19 cellular contexts compared by ENCODE assay signal in the genomic region with DNA sequence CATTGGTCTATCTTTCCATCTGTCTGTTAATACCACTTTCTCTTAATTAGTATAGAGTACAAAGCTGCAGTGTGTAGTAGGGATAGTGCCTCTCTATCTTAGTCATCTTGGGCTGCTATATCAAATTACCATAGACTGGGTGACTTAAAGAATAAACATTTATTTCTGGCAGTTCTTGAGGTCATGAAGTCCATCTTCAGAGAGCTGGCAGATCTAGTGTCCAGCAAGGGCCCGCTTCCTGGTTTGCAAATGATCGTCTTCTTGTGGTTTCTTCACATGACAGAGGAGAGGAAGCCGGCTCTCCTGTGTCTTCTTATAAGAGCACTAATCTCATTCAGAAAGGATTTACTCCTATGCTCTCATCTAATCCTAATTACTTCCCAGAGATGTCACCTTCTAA. TPM values are rescaled to one million over a fixed set of nuclear protein-coding genes. Genes with fewer than 3 reads are reported as not detected.
DNase-seq lines count a peak whose midpoint lies in the region; ATAC-seq and TF ChIP-seq lines count a peak whose summit lies in the region.
"Had no signal": no experiment of that assay in that cellular context is flagged by ENCODE, and none has a peak within 500 bp of the region (broad histone marks: within the 10 kb centered on the region; RNA-seq: fewer than 3 reads in every experiment).

No MANE protein-coding gene starts in this region.

- POLR2A ChIA-PET in CD4-positive, alpha-beta memory T cell (lab: Charles Lee; ENCODE audit: partially characterized antibody) = interaction anchor here (0.6 kb wide), 1 partner anchor 53 kb away, joined by 3 read pairs; no protein-coding TSS in a partner anchor

- peaks cover 32% of the 10 kb centered on the region for H3K4me1 Mint-ChIP-seq in dendritic cell treated with granulocyte-macrophage colony-stimulating factor and Interleukin-4, amounts not matched to agents 40 ng/mL and 50 ng/mL, for 4 days (ENCODE audit: low read depth)
- H3K4me1 Mint-ChIP-seq in CD4-positive, alpha-beta memory T cell = peaks cover 24 to 55% (median 39%) of the 10 kb centered on the region in 4 donors

- peaks cover 2% of the 10 kb centered on the region for H3K4me1 ChIP-seq in osteoblast (ENCODE audit: insufficient read depth, low read length)
- H3K4me1 ChIP-seq in CD4-positive, alpha-beta memory T cell (ENCODE audit: insufficient read depth, low read length) = peaks cover 17% of the 10 kb centered on the region

- no peak overlapping the region for H2AFZ ChIP-seq in osteoblast (ENCODE audit: low read length)

- DNase-seq in COLO829 (ENCODE audit: low spot score) (peak; percentile 61), MV-4-11 (lab: John Stamatoyannopoulos, UW) (peak; percentile 35), osteoblast (ENCODE audit: insufficient read length, low spot score, missing footprints) (peak; percentile 64), islet precursor cell (no peak)
- DNase-seq in CD4-positive, alpha-beta memory T cell = no peak
- DNase-seq: activated CD4-positive, alpha-beta T cell treated with anti-CD3 and anti-CD28 coated beads, Interleukin-2, amount 10 ng/mL, durations not matched to agents 7 days and 5 days; activated naive CD4-positive, alpha-beta T cell treated with anti-CD3 and anti-CD28 coated beads for 36 hours; Calu3; dermis blood vessel endothelial cell; GOT3; NCI-H1417 treated with DMSO at 0.1 percent for 48 hours; NCI-H69; occipital lobe had no signal

- no peak overlapping the region for H3K4me3 Mint-ChIP-seq in dendritic cell treated with granulocyte-macrophage colony-stimulating factor and Interleukin-4, amounts not matched to agents 40 ng/mL and 50 ng/mL, for 4 days
- peak overlapping the region in 3 of 8 donors; percentile 4 to 28 (median 23) for H3K4me3 Mint-ChIP-seq in CD4-positive, alpha-beta memory T cell
- H3K4me3 Mint-ChIP-seq: activated CD4-positive, alpha-beta T cell treated with anti-CD3 and anti-CD28 coated beads, Interleukin-2, amount 10 ng/mL, durations not matched to agents 7 days and 5 days; activated naive CD4-positive, alpha-beta T cell treated with anti-CD3 and anti-CD28 coated beads for 36 hours had no signal

- H3K27ac ChIP-seq in osteoblast (ENCODE audit: low read depth, low read length) = no peak overlapping the region
- no peak overlapping the region for H3K27ac ChIP-seq in CD4-positive, alpha-beta memory T cell (ENCODE audit: low read depth, low read length)
- H3K27ac ChIP-seq: KMS-11, SK-N-MC had no signal

- no peak for TF ChIP-seq CTCF in osteoblast (IDR thresholded peaks at IDR 0.05; ENCODE audit: extremely low read depth, low read depth, low read length)

- H3K27ac Mint-ChIP-seq in dendritic cell treated with granulocyte-macrophage colony-stimulating factor and Interleukin-4, amounts not matched to agents 40 ng/mL and 50 ng/mL, for 4 days = peak overlapping the region; percentile 37
- H3K27ac Mint-ChIP-seq in CD4-positive, alpha-beta memory T cell = peak overlapping the region in 2 of 7 donors; percentile 38 to 72
- H3K27ac Mint-ChIP-seq: activated CD4-positive, alpha-beta T cell treated with anti-CD3 and anti-CD28 coated beads, Interleukin-2, amount 10 ng/mL, durations not matched to agents 7 days and 5 days; activated naive CD4-positive, alpha-beta T cell treated with anti-CD3 and anti-CD28 coated beads for 36 hours had no signal

- no peaks in the 10 kb centered on the region for H3K9me3 ChIP-seq in osteoblast (ENCODE audit: low read depth, low read length)
- peaks cover 0 to 7% of the 10 kb centered on the region in 2 donors for H3K9me3 ChIP-seq in CD4-positive, alpha-beta memory T cell (ENCODE audit: control insufficient read depth in 1 of 2, low read length in 2 of 2)

- H3K27me3 ChIP-seq in osteoblast (ENCODE audit: insufficient read depth, low read length) = no peaks in the 10 kb centered on the region
- no peaks in the 10 kb centered on the region for H3K27me3 ChIP-seq in CD4-positive, alpha-beta memory T cell (ENCODE audit: insufficient read depth, low read length)

- ATAC-seq in GM18520 (IDR thresholded peaks at IDR 0.05; ENCODE audit: unreplicated experiment) (no peak), GM18517 (IDR thresholded peaks at IDR 0.05; ENCODE audit: unreplicated experiment) (no peak)
- ATAC-seq: sciatic nerve had no signal

- no peaks in the 10 kb centered on the region for H3K27me3 Mint-ChIP-seq in dendritic cell treated with granulocyte-macrophage colony-stimulating factor and Interleukin-4, amounts not matched to agents 40 ng/mL and 50 ng/mL, for 4 days
- no peaks in the 10 kb centered on the region for H3K27me3 Mint-ChIP-seq in CD4-positive, alpha-beta memory T cell
- H3K27me3 Mint-ChIP-seq: activated CD4-positive, alpha-beta T cell treated with anti-CD3 and anti-CD28 coated beads, Interleukin-2, amount 10 ng/mL, durations not matched to agents 7 days and 5 days had no signal

- H3K4me3 ChIP-seq in osteoblast (ENCODE audit: insufficient read depth, low read length) = no peak overlapping the region
- no peak overlapping the region for H3K4me3 ChIP-seq in CD4-positive, alpha-beta memory T cell (ENCODE audit: low read length in 2 of 2)
- H3K4me3 ChIP-seq: SK-N-MC had no signal

- CTCF ChIA-PET in CD4-positive, alpha-beta memory T cell (lab: Charles Lee; ENCODE audit: partially characterized antibody) = no interaction called here

- H3K36me3 Mint-ChIP-seq in dendritic cell treated with granulocyte-macrophage colony-stimulating factor and Interleukin-4, amounts not matched to agents 40 ng/mL and 50 ng/mL, for 4 days (ENCODE audit: low read depth) = peaks cover 80% of the 10 kb centered on the region
- H3K36me3 Mint-ChIP-seq in CD4-positive, alpha-beta memory T cell = peaks cover 34 to 41% of the 10 kb centered on the region in 2 donors

- H4K20me1 ChIP-seq in osteoblast (ENCODE audit: insufficient read depth, low read length) = peaks cover 3% of the 10 kb centered on the region

- H3K79me2 ChIP-seq in osteoblast (ENCODE audit: insufficient read depth, low read length) = peaks cover 84% of the 10 kb centered on the region

- H3K4me2 ChIP-seq in osteoblast (ENCODE audit: insufficient read depth, low read length) = no peak overlapping the region
- H3K4me2 ChIP-seq: KMS-11 had no signal

- peaks cover 17% of the 10 kb centered on the region for H3K9me3 Mint-ChIP-seq in dendritic cell treated with granulocyte-macrophage colony-stimulating factor and Interleukin-4, amounts not matched to agents 40 ng/mL and 50 ng/mL, for 4 days
- H3K9me3 Mint-ChIP-seq in CD4-positive, alpha-beta memory T cell = peaks cover 0 to 22% (median 10%) of the 10 kb centered on the region in 8 donors

- intact Hi-C loops in dendritic cell treated with granulocyte-macrophage colony-stimulating factor and Interleukin-4, amounts not matched to agents 40 ng/mL and 50 ng/mL, for 4 days (cut with micrococcal nuclease) = no loop called here
- intact Hi-C loops in CD4-positive, alpha-beta memory T cell (cut with micrococcal nuclease) = no loop called here

- peaks cover 6% of the 10 kb centered on the region for H3K36me3 ChIP-seq in osteoblast (ENCODE audit: insufficient read depth, low read length)
- no peaks in the 10 kb centered on the region for H3K36me3 ChIP-seq in CD4-positive, alpha-beta memory T cell (ENCODE audit: insufficient read depth, low read length)

RNA-seq across cellular contexts. Expression of gene ZNF700, which starts 6.1 kb away (rescaled TPM):
- 9.4 and 10.6 TPM in 2 replicates for total RNA-seq in osteoblast
- total RNA-seq in CD4-positive, alpha-beta memory T cell = 10 to 100 TPM; 24.9 to 25.6 TPM
- 1 to 10 TPM; 3.2 to 5.6 TPM for polyA plus RNA-seq in CD4-positive, alpha-beta memory T cell

RNA-seq across cellular contexts. Expression of gene ZNF763, which starts 33.8 kb away (rescaled TPM):
- total RNA-seq in osteoblast = 2.5 and 2.9 TPM in 2 replicates
- total RNA-seq in CD4-positive, alpha-beta memory T cell = 10 to 100 TPM; 14.3 to 16.4 TPM
- 1 to 10 TPM; 2.6 to 3.7 TPM for polyA plus RNA-seq in CD4-positive, alpha-beta memory T cell

RNA-seq across cellular contexts. Expression of gene ZNF69, which starts 43.5 kb away (rescaled TPM):
- total RNA-seq in osteoblast = 14.1 and 14.8 TPM in 2 replicates
- 1 to 10 TPM; 7.5 to 8.5 TPM for total RNA-seq in CD4-positive, alpha-beta memory T cell
- polyA plus RNA-seq in CD4-positive, alpha-beta memory T cell = 1 to 10 TPM in 1 of 2 donors, under 1 TPM in 1; 0.57 to 3.1 TPM

Comparison
In these comparisons a context has a peak if more than half of its experiments do, and no peak if none do; other contexts are left out.
1. DNase-seq: peak in COLO829 (single experiment), MV-4-11 (single experiment) and osteoblast (single experiment); none in islet precursor cell (single experiment) and CD4-positive, alpha-beta memory T cell (0 of 5).